Comparison of ENCODE assay signal across 8 cellular contexts in genomic region chr9:127568971-127569818, GRCh38. TPM values are rescaled to one million over a fixed set of nuclear protein-coding genes. Genes with fewer than 3 reads are reported as not detected.
DNase-seq lines count a peak whose midpoint lies in the region; ATAC-seq and TF ChIP-seq lines count a peak whose summit lies in the region.

No MANE protein-coding gene starts in this region.

- no peaks in the 10 kb centered on the region for H3K27me3 ChIP-seq in liver (ENCODE audit: control insufficient read depth in 4 of 4, insufficient read depth in 4 of 4, low read length in 3 of 4)

- peak overlapping the region; percentile 100 for H3K27ac Mint-ChIP-seq in dendritic cell treated with granulocyte-macrophage colony-stimulating factor and Interleukin-4, amounts not matched to agents 40 ng/mL and 50 ng/mL, for 4 days

- H3K9me3 ChIP-seq in liver (ENCODE audit: control insufficient read depth in 4 of 4, low read length in 3 of 4) = no peaks in the 10 kb centered on the region

- WGBS in liver = 3% methylated on average over 75 of the region's 76 CpGs

- no peak for TF ChIP-seq CTCF in liver (IDR thresholded peaks at IDR 0.05; ENCODE audit: low read depth, low read length, missing input control)

- DNase-seq in Caki2 (ENCODE audit: low read depth) (peak; percentile 65), NCI-H524 (lab: John Stamatoyannopoulos, UW) (peak; percentile 65 to 85), cerebellar nuclear complex (lab: John Stamatoyannopoulos, UW) (no peak)
- DNase-seq in activated CD4-positive, alpha-beta T cell treated with anti-CD3 and anti-CD28 coated beads, Interleukin-2, amount 50 U/mL, for 48 hours = peak; percentile 77
- peak; percentile 64 to 82 for DNase-seq in stimulated activated CD4-positive, alpha-beta T cell treated with anti-CD3 and anti-CD28 coated beads, Interleukin-4, amount 100 ng/mL, for 4 hours

- H3K4me3 ChIP-seq in liver (ENCODE audit: low read depth in 1 of 3, low read length in 3 of 3) = peak overlapping the region; percentile 30 to 76 (median 61)

- in situ Hi-C loops in Caki2 (cut with HindIII; ENCODE audit: low pct_unique_long_range_greater_than_20kb, low sequenced_read_pairs) = no loop called here

- peak overlapping the region; percentile 72 to 75 for H3K27ac ChIP-seq in liver (ENCODE audit: low read depth in 1 of 2, low read length in 2 of 2)

- TF ChIP-seq RAD21 in liver (IDR thresholded peaks at IDR 0.05) = no peak

- peaks cover 10 to 34% (median 25%) of the 10 kb centered on the region in 4 donors for H3K4me1 ChIP-seq in liver (ENCODE audit: control insufficient read depth in 4 of 4, insufficient read depth in 4 of 4, low read length in 3 of 4)

- H3K9ac ChIP-seq in liver (ENCODE audit: low read depth in 1 of 2, low read length in 2 of 2) = peak overlapping the region in 1 of 2 donors; percentile 31

- H3K36me3 ChIP-seq in liver (ENCODE audit: control insufficient read depth in 4 of 4, insufficient read depth in 3 of 4, low read depth in 1 of 4, low read length in 3 of 4) = peaks cover 0 to 2% (median 0%) of the 10 kb centered on the region in 4 donors

- peak; percentile 61 for ATAC-seq in HG02642 (IDR thresholded peaks at IDR 0.05; ENCODE audit: poor library complexity, unreplicated experiment)

- peaks cover 75% of the 10 kb centered on the region for H3K4me1 Mint-ChIP-seq in dendritic cell treated with granulocyte-macrophage colony-stimulating factor and Interleukin-4, amounts not matched to agents 40 ng/mL and 50 ng/mL, for 4 days (ENCODE audit: low read depth)

- intact Hi-C loops in dendritic cell treated with granulocyte-macrophage colony-stimulating factor and Interleukin-4, amounts not matched to agents 40 ng/mL and 50 ng/mL, for 4 days (cut with micrococcal nuclease) = loop anchor here (2.0 kb wide), 1 partner anchor 18 kb away; no protein-coding TSS in a partner anchor

- no peaks in the 10 kb centered on the region for H3K27me3 Mint-ChIP-seq in dendritic cell treated with granulocyte-macrophage colony-stimulating factor and Interleukin-4, amounts not matched to agents 40 ng/mL and 50 ng/mL, for 4 days

- H3K36me3 Mint-ChIP-seq in dendritic cell treated with granulocyte-macrophage colony-stimulating factor and Interleukin-4, amounts not matched to agents 40 ng/mL and 50 ng/mL, for 4 days (ENCODE audit: low read depth) = peaks cover 67% of the 10 kb centered on the region

- no peaks in the 10 kb centered on the region for H3K9me3 Mint-ChIP-seq in dendritic cell treated with granulocyte-macrophage colony-stimulating factor and Interleukin-4, amounts not matched to agents 40 ng/mL and 50 ng/mL, for 4 days

- peak overlapping the region; percentile 79 for H3K4me3 Mint-ChIP-seq in dendritic cell treated with granulocyte-macrophage colony-stimulating factor and Interleukin-4, amounts not matched to agents 40 ng/mL and 50 ng/mL, for 4 days

TF ChIP-seq in liver, 16 proteins besides CTCF, POLR2A, EP300 and RAD21:
- no peak for TF ChIP-seq ZBTB33 (IDR thresholded peaks at IDR 0.05)
- TF ChIP-seq YY1 (IDR thresholded peaks at IDR 0.05) = no peak
- no peak for TF ChIP-seq GABPA (IDR thresholded peaks at IDR 0.05 in 1 of 2, conservative IDR thresholded peaks at IDR 0.05 in 1 of 2)
- TF ChIP-seq SP1 (IDR thresholded peaks at IDR 0.05) = peak; percentile 10
- no peak for TF ChIP-seq FOXA2 (IDR thresholded peaks at IDR 0.05)
- TF ChIP-seq MAX (IDR thresholded peaks at IDR 0.05) = no peak

RNA-seq across cellular contexts. Expression of gene STXBP1, which starts 42.9 kb away (rescaled TPM):
- total RNA-seq in Caki2 (2014; rRNA removed; shearing (Covaris generic); ENCODE audit: low replicate concordance) = 1.2 and 1.9 TPM in 2 replicates
- total RNA-seq in liver = 1 to 10 TPM; 1.7 to 4.6 TPM
- 1 to 10 TPM; 2.2 to 2.3 TPM for polyA plus RNA-seq in liver

Comparison
In these comparisons a context has a peak if more than half of its experiments do, and no peak if none do; other contexts are left out.
1. DNase-seq: peak in Caki2 (single experiment), NCI-H524 (2 of 2), activated CD4-positive, alpha-beta T cell treated with anti-CD3 and anti-CD28 coated beads, Interleukin-2, amount 50 U/mL, for 48 hours (2 of 2) and stimulated activated CD4-positive, alpha-beta T cell treated with anti-CD3 and anti-CD28 coated beads, Interleukin-4, amount 100 ng/mL, for 4 hours (2 of 2); none in cerebellar nuclear complex (0 of 2).